8 cellular contexts compared by ENCODE assay signal in the genomic region with DNA sequence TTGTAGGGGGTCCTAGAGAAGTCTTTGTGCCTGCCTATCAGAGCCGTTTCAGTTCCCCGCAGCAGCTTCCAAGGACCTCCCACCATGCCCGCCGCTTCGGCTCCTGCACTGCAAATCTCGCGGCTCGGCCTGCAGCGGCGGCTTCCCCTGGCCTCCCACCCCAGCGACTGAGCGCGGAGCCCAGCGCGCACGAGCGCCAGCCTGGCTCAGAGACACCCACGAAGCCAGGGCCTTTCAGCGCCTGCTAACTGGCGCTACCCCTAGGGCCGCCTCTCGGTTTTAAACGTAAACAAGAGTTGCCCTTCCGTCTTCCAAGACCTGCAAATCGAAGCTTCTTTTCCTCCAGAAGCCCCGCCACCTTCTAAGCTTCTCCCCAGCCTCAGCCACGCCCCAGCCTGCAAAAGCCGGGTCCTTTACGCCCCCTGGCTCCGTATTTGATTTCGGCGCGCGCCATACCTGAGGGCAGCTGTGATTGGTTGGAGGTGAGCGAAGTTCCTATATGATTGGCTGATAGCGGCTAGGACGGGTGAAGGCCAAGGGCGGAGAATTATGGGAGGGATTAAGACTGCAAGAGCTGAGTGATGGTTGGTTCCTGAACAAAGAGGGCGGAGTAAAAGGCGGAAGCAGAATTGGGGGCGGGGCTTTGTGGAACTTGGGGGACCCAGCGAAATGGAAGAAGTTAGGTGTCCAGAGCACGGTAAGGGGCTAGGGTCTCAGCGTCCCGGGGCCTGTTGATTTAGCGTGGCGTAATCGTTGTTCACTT. TPM values are rescaled to one million over a fixed set of nuclear protein-coding genes. Genes with fewer than 3 reads are reported as not detected.
A peak's percentile ranks its signal among the peaks of the same experiment; 100 is the strongest.
DNase-seq lines count a peak whose midpoint lies in the region; ATAC-seq and TF ChIP-seq lines count a peak whose summit lies in the region.

A gene (plus strand): TSS at position 649 of the 763 bp plus-strand sequence. CDS start 21 bp downstream, at position 670.

- H3K4me1 Mint-ChIP-seq in type B pancreatic cell (ENCODE audit: unreplicated experiment) = peaks cover 18% of the 10 kb centered on the region

- no peak within 1 kb of the TSS for H3K4me3 Mint-ChIP-seq in type B pancreatic cell

- no peaks in the 10 kb centered on the region for H3K9me2 ChIP-seq in SU-DHL-6 (replicated peaks; ENCODE audit: insufficient read depth, low read length)

- H3K27me3 Mint-ChIP-seq in type B pancreatic cell = no peaks in the 10 kb centered on the region

- H3K4ac ChIP-seq in trophoblast cell (ENCODE audit: low read depth, low read length) = peak within 1 kb of the TSS; percentile 72

- no CpG with 5 or more reads among the region's 48 CpGs for WGBS in trophoblast cell (ENCODE audit: extremely low coverage, insufficient coverage, insufficient read length)

- peaks cover 2 to 3% of the 10 kb centered on the region in 2 experiments for H3K4me1 ChIP-seq in trophoblast cell (ENCODE audit: control insufficient read depth in 1 of 2, insufficient read depth in 2 of 2, low read length in 2 of 2)

- H3K36me3 ChIP-seq in SU-DHL-6 (ENCODE audit: low read length) (peaks cover 29% of the 10 kb centered on the region; the same call in 1 of the 2 replicates), trophoblast cell (ENCODE audit: control insufficient read depth in 1 of 2, insufficient read depth in 2 of 2, low read length in 2 of 2) (no peaks in the 10 kb centered on the region)

- peak within 1 kb of the TSS; percentile 79 for H4K12ac ChIP-seq in trophoblast cell (ENCODE audit: low read depth, low read length)

- H3K23ac ChIP-seq in trophoblast cell (ENCODE audit: low read length) = no peak within 1 kb of the TSS

- peaks cover 15% of the 10 kb centered on the region for H3F3A ChIP-seq in SU-DHL-6 (ENCODE audit: insufficient read depth)

- H4K91ac ChIP-seq in trophoblast cell (ENCODE audit: low read depth, low read length) = peak within 1 kb of the TSS; percentile 67

- peak; percentile 96 to 100 (median 99) for DNase-seq in NCI-H1417 (lab: John Stamatoyannopoulos, UW)
- DNase-seq in activated naive CD8-positive, alpha-beta T cell treated with anti-CD3 and anti-CD28 coated beads, Interleukin-2, amount 50 U/mL, for 16 hours (ENCODE audit: low read depth, low spot score) = peak; percentile 89
- DNase-seq in cardiac septum (ENCODE audit: low spot score) = peak; percentile 96
- DNase-seq in trophoblast cell = peak; percentile 95 to 98
- DNase-seq in type B pancreatic cell (ENCODE audit: extremely low spot score, unreplicated experiment) = peak; percentile 94

- H3K9ac ChIP-seq in SU-DHL-6 (ENCODE audit: low read length) (peak within 1 kb of the TSS; percentile 95), trophoblast cell (ENCODE audit: low read length) (peak within 1 kb of the TSS; percentile 69)

- peak; percentile 94 for ATAC-seq in HG02763 (IDR thresholded peaks at IDR 0.05; ENCODE audit: unreplicated experiment)

- peak within 1 kb of the TSS; percentile 88 for H3K4me3 ChIP-seq in GM12875 (ENCODE audit: low read depth, low read length)
- H3K4me3 ChIP-seq in SU-DHL-6 (ENCODE audit: insufficient read depth, low read length, poor library complexity, severe bottlenecking) = peak within 1 kb of the TSS; percentile 86
- peak within 1 kb of the TSS; percentile 82 for H3K4me3 ChIP-seq in trophoblast cell (ENCODE audit: low read depth, low read length)

- TF ChIP-seq CTCF in GM12875 (IDR thresholded peaks at IDR 0.05; ENCODE audit: borderline replicate concordance, insufficient read depth, low read depth, low read length) (no peak), SU-DHL-6 (IDR thresholded peaks at IDR 0.05; ENCODE audit: insufficient read depth, low read length, poor library complexity, severe bottlenecking) (no peak), type B pancreatic cell (conservative IDR thresholded peaks at IDR 0.05) (peak; percentile 45)

- no peaks in the 10 kb centered on the region for H4K20me1 ChIP-seq in SU-DHL-6 (ENCODE audit: low read depth, low read length)

- H3K14ac ChIP-seq in trophoblast cell (ENCODE audit: low read length) = peak within 1 kb of the TSS; percentile 64

- intact Hi-C loops in cardiac septum (cut with DNase I) = loop anchor here (5.0 to 10.0 kb wide), 2 partner anchors 483 to 695 kb away; no protein-coding TSS in a partner anchor

- H3K27ac ChIP-seq in SU-DHL-6 (ENCODE audit: low read depth, low read length) = peak within 1 kb of the TSS; percentile 97
- peak within 1 kb of the TSS; percentile 77 for H3K27ac ChIP-seq in trophoblast cell (ENCODE audit: low read depth, low read length)

- H2BK12ac ChIP-seq in trophoblast cell (ENCODE audit: low read length) = peak within 1 kb of the TSS; percentile 40

- peak within 1 kb of the TSS; percentile 74 for H2BK120ac ChIP-seq in trophoblast cell (ENCODE audit: insufficient read depth, low read length, poor library complexity)

- H2BK5ac ChIP-seq in trophoblast cell (ENCODE audit: low read depth, low read length, poor library complexity) = peak within 1 kb of the TSS; percentile 51

- H3K4me2 ChIP-seq in SU-DHL-6 (ENCODE audit: low read depth, low read length, poor library complexity, severe bottlenecking) (peak within 1 kb of the TSS; percentile 99), trophoblast cell (ENCODE audit: low read length) (peak within 1 kb of the TSS; percentile 81)

- H3K79me2 ChIP-seq in SU-DHL-6 (ENCODE audit: insufficient read depth, low read length) (peaks cover 65% of the 10 kb centered on the region), trophoblast cell (ENCODE audit: control insufficient read depth, insufficient read depth, low read length, poor library complexity) (peaks cover 3% of the 10 kb centered on the region)

- H3K27ac Mint-ChIP-seq in type B pancreatic cell = no peak within 1 kb of the TSS

- H3K27me3 ChIP-seq in SU-DHL-6 (ENCODE audit: low read length) (no peaks in the 10 kb centered on the region), trophoblast cell (ENCODE audit: insufficient read depth, low read length) (no peaks in the 10 kb centered on the region)

- H3K9me3 ChIP-seq in SU-DHL-6 (ENCODE audit: insufficient read depth, low read length) = no peaks in the 10 kb centered on the region
- no peaks in the 10 kb centered on the region for H3K9me3 ChIP-seq in trophoblast cell (ENCODE audit: insufficient read depth, low read depth, low read length)

- H2AK5ac ChIP-seq in trophoblast cell (ENCODE audit: low read length) = no peak within 1 kb of the TSS

- H4K8ac ChIP-seq in trophoblast cell (ENCODE audit: low read depth, low read length) = peak within 1 kb of the TSS; percentile 78

- H2AFZ ChIP-seq in SU-DHL-6 (ENCODE audit: low read depth, low read length, severe bottlenecking) (peak within 1 kb of the TSS; percentile 70), trophoblast cell (ENCODE audit: insufficient read depth, low read length, poor library complexity) (peak within 1 kb of the TSS; percentile 80)

- no peaks in the 10 kb centered on the region for H3K9me3 Mint-ChIP-seq in type B pancreatic cell

- H3K79me1 ChIP-seq in trophoblast cell (ENCODE audit: low read length) = peaks cover 5% of the 10 kb centered on the region

- H3K36me3 Mint-ChIP-seq in type B pancreatic cell = peaks cover 5% of the 10 kb centered on the region

- H3K18ac ChIP-seq in trophoblast cell (ENCODE audit: low read length) = peak within 1 kb of the TSS; percentile 62

RNA-seq across cellular contexts. Expression of the gene that starts here (rescaled TPM):
- total RNA-seq in cardiac septum = 9.4 TPM
- polyA plus RNA-seq in trophoblast cell (2013) = 15.3 and 16.6 TPM in 2 replicates
- 28.3 and 47.5 TPM in 2 replicates for total RNA-seq in type B pancreatic cell (ENCODE audit: low replicate concordance)

Comparison
In these comparisons a context has a peak if more than half of its experiments do, and no peak if none do; other contexts are left out.
1. Peak in every context shown above with its lines: DNase-seq, ATAC-seq, H3K4me3 ChIP-seq and H3K27ac ChIP-seq.